ENCODE assay signal across 9 cellular contexts in the genomic region with DNA sequence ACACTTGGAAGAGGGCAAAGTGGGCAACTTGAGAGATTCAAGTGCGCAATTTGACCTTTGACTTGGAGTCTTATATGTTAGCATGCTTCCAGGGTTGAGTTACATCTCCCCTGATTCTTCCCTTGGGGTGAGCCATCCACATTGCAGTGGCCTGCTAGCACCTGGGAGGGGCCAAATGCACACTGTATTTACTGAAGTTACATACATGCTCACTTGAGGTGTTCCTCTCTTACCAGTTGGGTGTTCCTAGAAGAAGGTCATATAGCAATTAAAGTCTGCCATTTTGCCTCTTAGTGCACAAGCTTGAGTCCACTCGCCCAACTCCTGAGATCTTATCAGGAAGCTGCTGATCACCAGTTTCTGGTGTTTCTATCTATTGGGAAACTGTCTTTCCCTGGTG.
"Had no signal": no experiment of that assay in that cellular context is flagged by ENCODE, and none has a peak within 500 bp of the region (broad histone marks: within the 10 kb centered on the region; RNA-seq: fewer than 3 reads in every experiment).

No MANE protein-coding gene starts in this region.

- H3K4me1 ChIP-seq: HAP-1 had no signal

- ATAC-seq: GM23338, HCT116 had no signal

- H3K4me3 Mint-ChIP-seq: GM23338, H9, HFFc6 had no signal

- H3K36me3 ChIP-seq: HAP-1 had no signal

- H3K27ac Mint-ChIP-seq: GM23338, H9, HFFc6 had no signal

- H3K4me3 ChIP-seq: GM23248, GM23338, HAP-1 had no signal

- DNase-seq: GM23248, GOT3, H7, H9, HCEC 1CT, HFFc6 had no signal

- H3K4me1 Mint-ChIP-seq: GM23338, H9 had no signal
